ENCODE assay signal across 8 cellular contexts in the genomic region with DNA sequence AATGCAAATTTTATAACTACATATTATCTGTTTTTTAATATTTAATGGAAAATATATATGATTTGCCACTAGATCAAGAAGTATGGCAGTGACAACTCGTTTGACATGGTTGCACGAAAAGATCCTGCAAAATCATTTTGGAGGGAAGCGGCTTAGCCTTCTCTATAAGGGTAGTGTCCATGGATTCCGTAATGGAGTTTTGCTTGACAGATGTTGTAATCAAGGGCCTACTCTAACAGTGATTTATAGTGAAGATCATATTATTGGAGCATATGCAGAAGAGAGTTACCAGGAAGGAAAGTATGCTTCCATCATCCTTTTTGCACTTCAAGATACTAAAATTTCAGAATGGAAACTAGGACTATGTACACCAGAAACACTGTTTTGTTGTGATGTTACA. TPM values are rescaled to one million over a fixed set of nuclear protein-coding genes. Genes with fewer than 3 reads are reported as not detected.
DNase-seq lines count a peak whose midpoint lies in the region; ATAC-seq lines count a peak whose summit lies in the region.

No MANE protein-coding gene starts in this region.

- H3K27me3 ChIP-seq in mucosa of rectum (ENCODE audit: control insufficient read depth in 2 of 2, insufficient read depth in 2 of 2, low read length in 2 of 2), result no peaks in the 10 kb centered on the region

- peaks cover 0 to 3% of the 10 kb centered on the region in 2 donors for H3K9me3 ChIP-seq in mucosa of rectum (ENCODE audit: control insufficient read depth in 2 of 2, low read length in 2 of 2)

- DNase-seq in AG08395 (ENCODE audit: low spot score) (peak; percentile 7), amniotic epithelial cell (ENCODE audit: low read depth) (peak; percentile 15), ureter (ENCODE audit: low spot score) (no peak)

- ATAC-seq in GM21390 (IDR thresholded peaks at IDR 0.05; ENCODE audit: unreplicated experiment), result peak; percentile 29
- ATAC-seq in GM19023 (IDR thresholded peaks at IDR 0.05; ENCODE audit: unreplicated experiment), result no peak
- no peak for ATAC-seq in HG03280 (IDR thresholded peaks at IDR 0.05; ENCODE audit: unreplicated experiment)
- no peak for ATAC-seq in GM21515 (IDR thresholded peaks at IDR 0.05; ENCODE audit: unreplicated experiment)

- H3K36me3 ChIP-seq in mucosa of rectum (ENCODE audit: control insufficient read depth in 2 of 2, insufficient read depth in 2 of 2, low read length in 2 of 2), result no peaks in the 10 kb centered on the region

- no peak overlapping the region for H3K27ac ChIP-seq in mucosa of rectum (ENCODE audit: low read depth in 2 of 2, low read length in 2 of 2)

- H3K9ac ChIP-seq in mucosa of rectum (ENCODE audit: low read depth in 1 of 2, low read length in 2 of 2), result peak overlapping the region in 1 of 2 donors; percentile 41

- H3K4me3 ChIP-seq in mucosa of rectum (ENCODE audit: low read length in 2 of 2), result peak overlapping the region; percentile 49 to 56

- no peaks in the 10 kb centered on the region for H3K4me1 ChIP-seq in mucosa of rectum (ENCODE audit: control insufficient read depth in 2 of 2, insufficient read depth in 2 of 2, low read length in 2 of 2)

RNA-seq across cellular contexts. Expression of a gene that starts 0.5 kb away (rescaled TPM):
- 19.7 TPM for total RNA-seq in ureter

RNA-seq across cellular contexts. Expression of a gene that starts 29.9 kb away (rescaled TPM):
- total RNA-seq in ureter, result 9.0 TPM
